In the genomic region with DNA sequence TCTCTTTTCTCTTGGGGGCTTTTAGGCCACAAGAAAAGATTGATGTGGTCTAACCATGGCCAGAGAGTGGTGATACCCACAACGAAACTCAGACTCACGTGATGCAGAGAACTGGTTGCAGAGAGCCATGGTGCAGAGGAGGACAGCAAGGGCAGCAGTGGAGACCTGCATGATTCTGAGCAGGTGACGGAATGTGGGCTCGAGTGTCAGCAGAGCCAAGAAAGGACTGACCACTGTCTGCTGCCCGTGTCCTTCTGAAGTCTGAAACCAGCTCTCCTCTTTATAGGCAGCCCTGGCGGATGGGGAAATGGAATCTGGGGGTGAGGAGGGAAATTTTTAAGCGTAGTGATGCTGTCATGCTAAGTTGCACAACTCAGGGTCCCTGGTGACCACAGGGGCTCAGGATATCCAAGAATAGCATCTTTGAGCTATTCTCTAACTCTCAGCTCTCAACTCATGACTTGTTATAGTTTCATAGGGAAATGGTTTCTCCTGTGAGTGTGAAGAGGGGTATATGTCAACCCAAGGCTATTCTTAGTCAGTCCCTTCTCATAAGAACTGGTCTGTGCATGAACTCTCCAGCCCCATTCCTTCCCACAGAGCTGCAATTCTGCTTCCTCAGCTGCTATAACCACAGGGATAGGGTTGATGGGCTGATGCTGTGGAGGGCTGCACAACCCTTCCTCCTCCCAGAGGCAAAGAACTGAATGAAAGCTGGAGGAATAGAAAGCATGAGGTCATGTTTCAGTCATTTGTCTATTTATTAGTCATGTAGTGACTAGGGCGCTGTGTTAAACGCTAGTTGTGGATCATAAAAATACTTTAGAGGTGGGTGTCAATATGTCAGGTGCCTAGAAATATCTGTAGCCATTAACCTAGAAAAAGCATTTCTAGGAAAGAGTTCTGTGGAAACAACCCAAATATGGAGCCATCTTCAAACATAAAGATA, we compare ENCODE assay signal across 9 cellular contexts. TPM values are rescaled to one million over a fixed set of nuclear protein-coding genes. Genes with fewer than 3 reads are reported as not detected.
DNase-seq lines count a peak whose midpoint lies in the region; ATAC-seq and FAIRE-seq lines count a peak whose summit lies in the region.
"Had no signal": no experiment of that assay in that cellular context is flagged by ENCODE, and none has a peak within 500 bp of the region (broad histone marks: within the 10 kb centered on the region; RNA-seq: fewer than 3 reads in every experiment).

A gene (minus strand): TSS at position 256 of the 949 bp plus-strand sequence. CDS start 85 bp downstream, at position 171.

- no peak for FAIRE-seq in small intestine (lab: Jason Lieb, UNC)

- WGBS in small intestine, 3 donors: 60 to 72% (median 61%) methylated on average over 9 of the region's 9 CpGs

- peak within 1 kb of the TSS in 1 of 2 donors; percentile 33 for H3K27ac ChIP-seq in small intestine (ENCODE audit: low read depth in 1 of 2, low read length in 1 of 2)

- no peaks in the 10 kb centered on the region for H3K9me3 Mint-ChIP-seq in stimulated activated naive CD8-positive, alpha-beta T cell treated with anti-CD3 and anti-CD28 coated beads, Interleukin-15, Interleukin-2, amounts not matched to agents 100 ng/mL and 50 ng/mL, for 24 hours

- H3K4me3 ChIP-seq in small intestine (ENCODE audit: low read depth in 1 of 2, low read length in 2 of 2): no peak within 1 kb of the TSS

- no peaks in the 10 kb centered on the region for H3K9me3 ChIP-seq in small intestine (ENCODE audit: control insufficient read depth, low read depth)

- ATAC-seq in GM18520 (IDR thresholded peaks at IDR 0.05; ENCODE audit: unreplicated experiment) (peak; percentile 48), GM21825 (IDR thresholded peaks at IDR 0.05; ENCODE audit: unreplicated experiment) (peak; percentile 61), esophagus mucosa (peak; percentile 63)

- peak within 1 kb of the TSS; percentile 98 for H3K27ac Mint-ChIP-seq in stimulated activated naive CD8-positive, alpha-beta T cell treated with anti-CD3 and anti-CD28 coated beads, Interleukin-15, Interleukin-2, amounts not matched to agents 100 ng/mL and 50 ng/mL, for 24 hours

- peak within 1 kb of the TSS; percentile 74 for H3K4me3 Mint-ChIP-seq in stimulated activated naive CD8-positive, alpha-beta T cell treated with anti-CD3 and anti-CD28 coated beads, Interleukin-15, Interleukin-2, amounts not matched to agents 100 ng/mL and 50 ng/mL, for 24 hours

- H3K27me3 ChIP-seq in small intestine (ENCODE audit: control insufficient read depth in 2 of 2, insufficient read depth in 2 of 2, low read length in 2 of 2): no peaks in the 10 kb centered on the region

- H3K4me1 ChIP-seq in small intestine (ENCODE audit: control insufficient read depth in 2 of 2, insufficient read depth in 1 of 2, low read depth in 1 of 2, low read length in 1 of 2): no peaks in the 10 kb centered on the region

- no peaks in the 10 kb centered on the region for H3K36me3 ChIP-seq in small intestine (ENCODE audit: control insufficient read depth in 2 of 2, insufficient read depth in 2 of 2, low read length in 2 of 2)

- H3K4me1 Mint-ChIP-seq in stimulated activated naive CD8-positive, alpha-beta T cell treated with anti-CD3 and anti-CD28 coated beads, Interleukin-15, Interleukin-2, amounts not matched to agents 100 ng/mL and 50 ng/mL, for 24 hours (ENCODE audit: low read depth): peaks cover 82% of the 10 kb centered on the region

- peaks cover 4% of the 10 kb centered on the region for H3K36me3 Mint-ChIP-seq in stimulated activated naive CD8-positive, alpha-beta T cell treated with anti-CD3 and anti-CD28 coated beads, Interleukin-15, Interleukin-2, amounts not matched to agents 100 ng/mL and 50 ng/mL, for 24 hours (ENCODE audit: low read depth)

- H3K27me3 Mint-ChIP-seq in stimulated activated naive CD8-positive, alpha-beta T cell treated with anti-CD3 and anti-CD28 coated beads, Interleukin-15, Interleukin-2, amounts not matched to agents 100 ng/mL and 50 ng/mL, for 24 hours: peaks cover 3% of the 10 kb centered on the region

- DNase-seq in M059J (ENCODE audit: low read depth) (peak; percentile 25), small intestine (no peak), AG20443 (ENCODE audit: low spot score) (no peak), NCI-H2081 (lab: John Stamatoyannopoulos, UW) (no peak)

RNA-seq across cellular contexts. Expression of the gene that starts here (rescaled TPM):
- total RNA-seq in M059J (2014; rRNA removed; shearing (Covaris generic)): not detected in 2 replicates
- not detected for total RNA-seq in esophagus mucosa
- 1 to 10 TPM; 1.8 to 4.9 (median 1.9) TPM for polyA plus RNA-seq in small intestine
- total RNA-seq: fibroblast of villous mesenchyme had no signal

Comparison
In these comparisons a context has a peak if more than half of its experiments do, and no peak if none do; other contexts are left out.
1. Peak in DNase-seq in M059J; RNA of the gene not detected or under 1 TPM.
2. Peak in ATAC-seq in esophagus mucosa; RNA of the gene not detected or under 1 TPM.